Comparison of ENCODE assay signal across 11 cellular contexts in genomic region chr20:36854343-36855240, GRCh38. TPM values are rescaled to one million over a fixed set of nuclear protein-coding genes. Genes with fewer than 3 reads are reported as not detected.
DNase-seq lines count a peak whose midpoint lies in the region; ATAC-seq and TF ChIP-seq lines count a peak whose summit lies in the region.
"Had no signal": no experiment of that assay in that cellular context is flagged by ENCODE, and none has a peak within 500 bp of the region (broad histone marks: within the 10 kb centered on the region; RNA-seq: fewer than 3 reads in every experiment).

No MANE protein-coding gene starts in this region.

- no peak for TF ChIP-seq POLR2A in HCT116 (IDR thresholded peaks at IDR 0.05; ENCODE audit: borderline replicate concordance, extremely low read depth, insufficient read depth, insufficient read length)

- RAD21 ChIA-PET in HCT116 (lab: Charles Lee; ENCODE audit: low non-redundant PET in 1 of 2, low total read pairs in 2 of 2, uncharacterized antibody in 2 of 2, unreplicated experiment in 2 of 2), result no interaction called here

- no peak overlapping the region for H3K4me3 Mint-ChIP-seq in brain
- no peak overlapping the region for H3K4me3 Mint-ChIP-seq in activated naive CD4-positive, alpha-beta T cell treated with anti-CD3 and anti-CD28 coated beads for 36 hours
- H3K4me3 Mint-ChIP-seq: CD4-positive, CD25-positive, alpha-beta regulatory T cell had no signal

- no peak for TF ChIP-seq RAD21 in HCT116 (IDR thresholded peaks at IDR 0.05; ENCODE audit: low read depth)

- H3K27me3 Mint-ChIP-seq in brain, result no peaks in the 10 kb centered on the region
- no peaks in the 10 kb centered on the region for H3K27me3 Mint-ChIP-seq in activated naive CD4-positive, alpha-beta T cell treated with anti-CD3 and anti-CD28 coated beads for 36 hours (ENCODE audit: low read depth)

- H3K27ac ChIP-seq in HCT116 (ENCODE audit: low read depth, low read length), result no peak overlapping the region
- peak overlapping the region in 1 of 2 donors; percentile 41 for H3K27ac ChIP-seq in left lung
- H3K27ac ChIP-seq in stomach smooth muscle (ENCODE audit: low read length), result peak overlapping the region; percentile 64
- H3K27ac ChIP-seq: KMS-11 had no signal

- intact Hi-C loops in HCT116 (cut with micrococcal nuclease), result no loop called here
- intact Hi-C loops in left lung (cut with DNase I), result no loop called here
- intact Hi-C loops in activated naive CD4-positive, alpha-beta T cell treated with anti-CD3 and anti-CD28 coated beads for 36 hours (cut with micrococcal nuclease), result no loop called here

- H3K4me1 ChIP-seq in HCT116 (ENCODE audit: control insufficient read depth in 1 of 2, insufficient read depth in 2 of 2, low read length in 2 of 2) (peaks cover 10 to 41% of the 10 kb centered on the region in 2 experiments; a peak in 3 of 4 replicates), left lung (peaks cover 31 to 65% of the 10 kb centered on the region in 2 donors), stomach smooth muscle (ENCODE audit: control insufficient read depth, insufficient read depth, low read length) (peaks cover 72% of the 10 kb centered on the region)

- no peaks in the 10 kb centered on the region for H4K20me1 ChIP-seq in HCT116 (ENCODE audit: insufficient read depth)

- BruUV-seq in HCT116 (replicated peaks; lab: Mats Ljungman, UMichigan), result no TSS peak

- H3K4me1 Mint-ChIP-seq in brain, result peaks cover 55% of the 10 kb centered on the region
- H3K4me1 Mint-ChIP-seq in activated naive CD4-positive, alpha-beta T cell treated with anti-CD3 and anti-CD28 coated beads for 36 hours (ENCODE audit: low read depth), result peaks cover 16% of the 10 kb centered on the region

- H3K36me3 Mint-ChIP-seq in brain, result peaks cover 31% of the 10 kb centered on the region
- no peaks in the 10 kb centered on the region for H3K36me3 Mint-ChIP-seq in activated naive CD4-positive, alpha-beta T cell treated with anti-CD3 and anti-CD28 coated beads for 36 hours (ENCODE audit: low read depth)
- H3K36me3 Mint-ChIP-seq: CD4-positive, CD25-positive, alpha-beta regulatory T cell had no signal

- H3K9ac ChIP-seq in HCT116 (ENCODE audit: low read length) (no peak overlapping the region), stomach smooth muscle (ENCODE audit: low read length in 2 of 2) (no peak overlapping the region)
- H3K9ac ChIP-seq: KMS-11 had no signal

- H3K9me3 ChIP-seq in HCT116 (ENCODE audit: control insufficient read depth in 1 of 2, insufficient read depth in 1 of 2, low read depth in 1 of 2, low read length in 2 of 2) (no peaks in the 10 kb centered on the region), left lung (peaks cover 0 to 4% of the 10 kb centered on the region in 2 donors), stomach smooth muscle (ENCODE audit: control insufficient read depth in 2 of 2, low read length in 2 of 2) (peaks cover 0 to 3% of the 10 kb centered on the region in 2 donors)

- no peak for TF ChIP-seq CTCF in HCT116 (IDR thresholded peaks at IDR 0.05 in 2 of 3, conservative IDR thresholded peaks at IDR 0.05 in 1 of 3; ENCODE audit: borderline replicate concordance in 1 of 3, insufficient read depth in 1 of 3, low read depth in 2 of 3, low read length in 2 of 3)
- TF ChIP-seq CTCF in brain (conservative IDR thresholded peaks at IDR 0.05), result no peak
- TF ChIP-seq CTCF in left lung (IDR thresholded peaks at IDR 0.05), result no peak

- H3K4me3 ChIP-seq in HCT116 (replicated peaks in 1 of 2; ENCODE audit: low read depth in 1 of 2, low read length in 2 of 2), result no peak overlapping the region
- no peak overlapping the region for H3K4me3 ChIP-seq in left lung
- no peak overlapping the region for H3K4me3 ChIP-seq in stomach smooth muscle (ENCODE audit: low read length in 2 of 2)

- peaks cover 37% of the 10 kb centered on the region; the same call in 1 of the 2 replicates for H3K79me2 ChIP-seq in HCT116 (ENCODE audit: insufficient read depth, low read length)

- no peak for DNase-seq in HCT116 (ENCODE audit: low read depth, low spot score)
- DNase-seq in left lung, result no peak
- no peak for DNase-seq in OCI-M2 (lab: John Stamatoyannopoulos, UW; ENCODE audit: unreplicated experiment)
- no peak for DNase-seq in activated naive CD4-positive, alpha-beta T cell treated with anti-CD3 and anti-CD28 coated beads for 36 hours
- no peak for DNase-seq in activated effector memory CD4-positive, alpha-beta T cell treated with anti-CD3 and anti-CD28 coated beads, Interleukin-2, amount 50 U/mL, for 16 hours
- DNase-seq: CD4-positive, CD25-positive, alpha-beta regulatory T cell; T-helper 1 cell had no signal

- ATAC-seq in HCT116 (peak; percentile 61), left lung (peak; percentile 15), GM21717 (IDR thresholded peaks at IDR 0.05; ENCODE audit: unreplicated experiment) (no peak)

- CTCF ChIA-PET in HCT116 (lab: Charles Lee), result interaction anchor here (1.9 kb wide), 1 partner anchor 18 kb away, joined by 7 read pairs; no protein-coding TSS in a partner anchor
- CTCF ChIA-PET in activated naive CD4-positive, alpha-beta T cell treated with anti-CD3 and anti-CD28 coated beads for 36 hours (lab: Charles Lee), result interaction anchor here (0.5 to 2.2 kb wide), 5 partner anchors 9 to 229 kb away, joined by 3 to 6 read pairs (median 4); partner anchors contain the start of gene DSN1

- peaks cover 0 to 13% (median 9%) of the 10 kb centered on the region in 5 experiments for H3K9me3 Mint-ChIP-seq in brain
- no peaks in the 10 kb centered on the region for H3K9me3 Mint-ChIP-seq in activated naive CD4-positive, alpha-beta T cell treated with anti-CD3 and anti-CD28 coated beads for 36 hours

- H3K9me2 ChIP-seq in HCT116 (ENCODE audit: insufficient read depth), result no peaks in the 10 kb centered on the region

- POLR2A ChIA-PET in HCT116 (lab: Charles Lee), result no interaction called here

- peak overlapping the region in 3 of 5 experiments; percentile 68 to 93 (median 70) for H3K27ac Mint-ChIP-seq in brain
- no peak overlapping the region for H3K27ac Mint-ChIP-seq in activated naive CD4-positive, alpha-beta T cell treated with anti-CD3 and anti-CD28 coated beads for 36 hours

- H2AFZ ChIP-seq in HCT116 (ENCODE audit: low read depth, low read length, poor library complexity, severe bottlenecking), result no peak overlapping the region

- H3K27me3 ChIP-seq in HCT116 (ENCODE audit: insufficient read depth, low read length), result no peaks in the 10 kb centered on the region
- H3K27me3 ChIP-seq in left lung, result no peaks in the 10 kb centered on the region
- no peaks in the 10 kb centered on the region for H3K27me3 ChIP-seq in stomach smooth muscle (ENCODE audit: control insufficient read depth in 1 of 2, insufficient read depth in 2 of 2, low read length in 2 of 2)

- H3K36me3 ChIP-seq in HCT116 (ENCODE audit: control insufficient read depth in 1 of 2, insufficient read depth in 2 of 2, low read length in 2 of 2) (no peaks in the 10 kb centered on the region), left lung (no peaks in the 10 kb centered on the region), stomach smooth muscle (ENCODE audit: control insufficient read depth in 2 of 2, insufficient read depth in 2 of 2, low read length in 2 of 2) (peaks cover 4 to 5% of the 10 kb centered on the region in 2 donors)

- H3K4me2 ChIP-seq in HCT116 (ENCODE audit: low read length), result peak overlapping the region; percentile 37
- H3K4me2 ChIP-seq: KMS-11 had no signal

TF ChIP-seq in HCT116, 20 proteins besides CTCF, POLR2A, EP300 and RAD21:
- TF ChIP-seq ZFX (IDR thresholded peaks at IDR 0.05) (no peak), EGR1 (IDR thresholded peaks at IDR 0.05; ENCODE audit: low read depth) (no peak)

RNA-seq across cellular contexts. Expression of gene TLDC2, which starts 21.3 kb away (rescaled TPM):
- total RNA-seq in HCT116 (2021; ENCODE audit: unreplicated experiment), result 0.32 TPM
- polyA plus RNA-seq in HCT116 (2012), result 0.07 and 0.26 TPM in 2 replicates
- polyA plus RNA-seq in brain (ENCODE audit: insufficient read depth, low read depth, low replicate concordance), result not detected
- under 1 TPM; 0.29 to 0.60 TPM for total RNA-seq in left lung
- not detected for total RNA-seq in activated naive CD4-positive, alpha-beta T cell treated with anti-CD3 and anti-CD28 coated beads for 36 hours
- total RNA-seq: CD4-positive, CD25-positive, alpha-beta regulatory T cell had no signal
